1 cellular context compared by ENCODE assay signal in genomic region chr20:13220194-13220856, GRCh38.
TF ChIP-seq lines count a peak whose summit lies in the region.

No MANE protein-coding gene starts in this region.

TF ChIP-seq in HepG2, 621 proteins besides CTCF, POLR2A, EP300 and RAD21 (continued from another document):
- peak; percentile 65; the same call in 1 of the 2 replicates for TF ChIP-seq ZNF557 (CRISPR knock-in tag; IDR thresholded peaks at IDR 0.05)
- peak; percentile 38; the same call in 1 of the 2 replicates for TF ChIP-seq GATAD2A (CRISPR knock-in tag; IDR thresholded peaks at IDR 0.05)
- TF ChIP-seq ZNF720 (CRISPR knock-in tag; IDR thresholded peaks at IDR 0.05) = no peak
- peak; percentile 38; the same call in 1 of the 2 replicates for TF ChIP-seq KMT2A (CRISPR knock-in tag; IDR thresholded peaks at IDR 0.05)
- peak; percentile 81; the same call in 1 of the 2 replicates for TF ChIP-seq ZBTB38 (CRISPR knock-in tag; IDR thresholded peaks at IDR 0.05)
- TF ChIP-seq HMGXB3 (CRISPR knock-in tag; IDR thresholded peaks at IDR 0.05; ENCODE audit: borderline replicate concordance) = no peak; the same call in 1 of the 2 replicates
- no peak for TF ChIP-seq ZSCAN30 (CRISPR knock-in tag; IDR thresholded peaks at IDR 0.05)
- TF ChIP-seq TAF15 (IDR thresholded peaks at IDR 0.05; ENCODE audit: low read depth, low read length, poor library complexity, severe bottlenecking) = peak; percentile 94
- no peak for TF ChIP-seq ZFP36L2 (CRISPR knock-in tag; IDR thresholded peaks at IDR 0.05)
- TF ChIP-seq SAFB2 (CRISPR knock-in tag; IDR thresholded peaks at IDR 0.05; ENCODE audit: borderline replicate concordance, low read depth) = 0 out of 2 replicates have a peak, but pooled peaks have one; percentile 36
- peak; percentile 74; the same call in 1 of the 2 replicates for TF ChIP-seq KMT2B (CRISPR knock-in tag; IDR thresholded peaks at IDR 0.05)
- peak; percentile 58; the same call in 1 of the 2 replicates for TF ChIP-seq ATF7-NPFF (CRISPR knock-in tag; IDR thresholded peaks at IDR 0.05; ENCODE audit: low read depth)
- TF ChIP-seq ZNF816 (CRISPR knock-in tag; IDR thresholded peaks at IDR 0.05; ENCODE audit: borderline replicate concordance) = no peak
- TF ChIP-seq ISL2 (CRISPR knock-in tag; IDR thresholded peaks at IDR 0.05) = 0 out of 2 replicates have a peak, but pooled peaks have one; percentile 44
- TF ChIP-seq ZNF224 (CRISPR knock-in tag; IDR thresholded peaks at IDR 0.05) = no peak
- TF ChIP-seq KLF13 (CRISPR knock-in tag; IDR thresholded peaks at IDR 0.05) = no peak
- no peak for TF ChIP-seq ZKSCAN5 (CRISPR knock-in tag; IDR thresholded peaks at IDR 0.05)
- TF ChIP-seq, protein P1, sequence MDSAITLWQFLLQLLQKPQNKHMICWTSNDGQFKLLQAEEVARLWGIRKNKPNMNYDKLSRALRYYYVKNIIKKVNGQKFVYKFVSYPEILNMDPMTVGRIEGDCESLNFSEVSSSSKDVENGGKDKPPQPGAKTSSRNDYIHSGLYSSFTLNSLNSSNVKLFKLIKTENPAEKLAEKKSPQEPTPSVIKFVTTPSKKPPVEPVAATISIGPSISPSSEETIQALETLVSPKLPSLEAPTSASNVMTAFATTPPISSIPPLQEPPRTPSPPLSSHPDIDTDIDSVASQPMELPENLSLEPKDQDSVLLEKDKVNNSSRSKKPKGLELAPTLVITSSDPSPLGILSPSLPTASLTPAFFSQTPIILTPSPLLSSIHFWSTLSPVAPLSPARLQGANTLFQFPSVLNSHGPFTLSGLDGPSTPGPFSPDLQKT (CRISPR knock-in tag; IDR thresholded peaks at IDR 0.05; ENCODE audit: borderline replicate concordance) = no peak; the same call in 1 of the 2 replicates
- TF ChIP-seq ARNTL (CRISPR knock-in tag; IDR thresholded peaks at IDR 0.05) = 0 out of 2 replicates have a peak, but pooled peaks have one; percentile 54
- peak; percentile 95 for TF ChIP-seq NFIB (CRISPR knock-in tag; IDR thresholded peaks at IDR 0.05; ENCODE audit: borderline replicate concordance)
- TF ChIP-seq FOXO4 (CRISPR knock-in tag; conservative IDR thresholded peaks at IDR 0.05) = peak; percentile 93; the same call in 1 of the 2 replicates
- TF ChIP-seq KDM4B (CRISPR knock-in tag; IDR thresholded peaks at IDR 0.05) = peak; percentile 12; the same call in 1 of the 2 replicates
- TF ChIP-seq ZNF775 (CRISPR knock-in tag; IDR thresholded peaks at IDR 0.05; ENCODE audit: borderline replicate concordance) = no peak
- TF ChIP-seq, protein P2, sequence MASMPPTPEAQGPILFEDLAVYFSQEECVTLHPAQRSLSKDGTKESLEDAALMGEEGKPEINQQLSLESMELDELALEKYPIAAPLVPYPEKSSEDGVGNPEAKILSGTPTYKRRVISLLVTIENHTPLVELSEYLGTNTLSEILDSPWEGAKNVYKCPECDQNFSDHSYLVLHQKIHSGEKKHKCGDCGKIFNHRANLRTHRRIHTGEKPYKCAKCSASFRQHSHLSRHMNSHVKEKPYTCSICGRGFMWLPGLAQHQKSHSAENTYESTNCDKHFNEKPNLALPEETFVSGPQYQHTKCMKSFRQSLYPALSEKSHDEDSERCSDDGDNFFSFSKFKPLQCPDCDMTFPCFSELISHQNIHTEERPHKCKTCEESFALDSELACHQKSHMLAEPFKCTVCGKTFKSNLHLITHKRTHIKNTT (CRISPR knock-in tag; IDR thresholded peaks at IDR 0.05) = no peak
- TF ChIP-seq DNMT3B (CRISPR knock-in tag; conservative IDR thresholded peaks at IDR 0.05) = no peak
- TF ChIP-seq ZNF788 (CRISPR knock-in tag; IDR thresholded peaks at IDR 0.05; ENCODE audit: borderline replicate concordance) = peak; percentile 66; the same call in 1 of the 2 replicates
- TF ChIP-seq NFKBIZ (CRISPR knock-in tag; IDR thresholded peaks at IDR 0.05) = 0 out of 2 replicates have a peak, but pooled peaks have one; percentile 51
- TF ChIP-seq ZNF17 (CRISPR knock-in tag; IDR thresholded peaks at IDR 0.05) = no peak
- TF ChIP-seq MTA1 (CRISPR knock-in tag; IDR thresholded peaks at IDR 0.05; ENCODE audit: borderline replicate concordance) = no peak
- TF ChIP-seq ZZZ3 (CRISPR knock-in tag; IDR thresholded peaks at IDR 0.05; ENCODE audit: borderline replicate concordance) = no peak; the same call in 1 of the 2 replicates
- no peak for TF ChIP-seq ZNF780A (CRISPR knock-in tag; IDR thresholded peaks at IDR 0.05)
- TF ChIP-seq, protein P3, sequence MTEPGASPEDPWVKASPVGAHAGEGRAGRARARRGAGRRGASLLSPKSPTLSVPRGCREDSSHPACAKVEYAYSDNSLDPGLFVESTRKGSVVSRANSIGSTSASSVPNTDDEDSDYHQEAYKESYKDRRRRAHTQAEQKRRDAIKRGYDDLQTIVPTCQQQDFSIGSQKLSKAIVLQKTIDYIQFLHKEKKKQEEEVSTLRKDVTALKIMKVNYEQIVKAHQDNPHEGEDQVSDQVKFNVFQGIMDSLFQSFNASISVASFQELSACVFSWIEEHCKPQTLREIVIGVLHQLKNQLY (CRISPR knock-in tag; IDR thresholded peaks at IDR 0.05) = 0 out of 2 replicates have a peak, but pooled peaks have one; percentile 37
- peak; percentile 35; the same call in 1 of the 2 replicates for TF ChIP-seq ZNF329 (CRISPR knock-in tag; IDR thresholded peaks at IDR 0.05; ENCODE audit: low read depth)
- TF ChIP-seq, protein P4, sequence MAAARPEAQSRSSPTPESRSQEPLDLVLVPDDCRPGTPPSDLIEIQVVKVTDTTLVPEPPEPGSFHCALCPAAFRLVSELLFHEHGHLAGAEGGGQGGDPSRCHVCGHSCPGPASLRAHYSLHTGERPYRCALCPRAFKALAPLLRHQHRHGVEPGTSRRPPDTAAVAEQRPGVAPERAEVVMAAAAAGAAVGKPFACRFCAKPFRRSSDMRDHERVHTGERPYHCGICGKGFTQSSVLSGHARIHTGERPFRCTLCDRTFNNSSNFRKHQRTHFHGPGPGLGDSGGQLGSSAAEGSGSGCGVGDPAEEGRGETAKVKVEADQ (CRISPR knock-in tag; IDR thresholded peaks at IDR 0.05; ENCODE audit: borderline replicate concordance) = peak; percentile 50; the same call in 1 of the 2 replicates
